In genomic region chr20:50363027-50363426, GRCh38 we compare ENCODE assay signal across 36 cellular contexts.
"Had no signal": no experiment of that assay in that cellular context is flagged by ENCODE, and none has a peak within 500 bp of the region (broad histone marks: within the 10 kb centered on the region; RNA-seq: fewer than 3 reads in every experiment).

No MANE protein-coding gene starts in this region.

- H3K9me3 ChIP-seq: ascending aorta had no signal

- H3K36me3 ChIP-seq: ascending aorta, cardiac muscle cell had no signal

- FAIRE-seq: bronchial epithelial cell, TTC549 had no signal

- H3K36me3 Mint-ChIP-seq: activated CD4-positive, alpha-beta memory T cell treated with anti-CD3 and anti-CD28 coated beads for 36 hours; activated naive CD4-positive, alpha-beta T cell treated with anti-CD3 and anti-CD28 coated beads, Interleukin-2, amount 10 ng/mL, durations not matched to agents 7 days and 5 days; activated naive CD4-positive, alpha-beta T cell treated with anti-CD3 and anti-CD28 coated beads, Interleukin-2, amount 50 U/mL, for 24 hours; activated naive CD8-positive, alpha-beta T cell; activated naive CD8-positive, alpha-beta T cell treated with anti-CD3 and anti-CD28 coated beads, Interleukin-2, amount 10 ng/mL, durations not matched to agents 7 days and 5 days; brain had no signal

- H3K27me3 Mint-ChIP-seq: activated naive CD4-positive, alpha-beta T cell treated with anti-CD3 and anti-CD28 coated beads, Interleukin-2, amount 50 U/mL, for 24 hours; activated naive CD8-positive, alpha-beta T cell had no signal

- H3K27ac ChIP-seq: ascending aorta, cardiac muscle cell, VCaP had no signal

- H3K4me3 Mint-ChIP-seq: activated B cell treated with CpG ODN at 0.5 μM for 24 hours; activated CD4-positive, alpha-beta memory T cell treated with anti-CD3 and anti-CD28 coated beads for 36 hours; activated CD4-positive, alpha-beta T cell treated with anti-CD3 and anti-CD28 coated beads, Interleukin-2, amount 10 ng/mL, durations not matched to agents 24 days and 14 days; activated CD8-positive, alpha-beta T cell treated with anti-CD3 and anti-CD28 coated beads for 36 hours; activated naive CD4-positive, alpha-beta T cell treated with anti-CD3 and anti-CD28 coated beads, Interleukin-2, amount 10 ng/mL, durations not matched to agents 7 days and 5 days; activated naive CD4-positive, alpha-beta T cell treated with anti-CD3 and anti-CD28 coated beads, Interleukin-2, amount 50 U/mL, for 24 hours; activated naive CD8-positive, alpha-beta T cell; activated naive CD8-positive, alpha-beta T cell treated with anti-CD3 and anti-CD28 coated beads, Interleukin-2, amount 10 ng/mL, durations not matched to agents 7 days and 5 days; activated naive CD8-positive, alpha-beta T cell treated with anti-CD3 and anti-CD28 coated beads, Interleukin-2, amount 50 U/mL, for 24 hours; activated T-cell treated with anti-CD3 and anti-CD28 coated beads, Interleukin-2, amount 50 U/mL, for 24 hours; brain; central memory CD8-positive, alpha-beta T cell; T-helper 1 cell treated with Interleukin-12 subunit alpha and Interleukin-12 subunit beta and Interleukin-4 antibody, amounts not matched to agents 30 μg/mL and 1 μg/mL, for 36 hours; T-helper 2 cell treated with Interferon-gamma antibody and Interleukin-4, amounts not matched to agents 5 μg/mL and 100 μg/mL, for 36 hours had no signal

- H3K4me1 Mint-ChIP-seq: activated B cell treated with CpG ODN at 0.5 μM for 24 hours had no signal

- H3K9me3 Mint-ChIP-seq: activated B cell treated with CpG ODN at 0.5 μM for 24 hours; activated CD4-positive, alpha-beta memory T cell treated with anti-CD3 and anti-CD28 coated beads for 36 hours; activated CD8-positive, alpha-beta T cell treated with anti-CD3 and anti-CD28 coated beads for 36 hours; activated naive CD4-positive, alpha-beta T cell treated with anti-CD3 and anti-CD28 coated beads, Interleukin-2, amount 10 ng/mL, durations not matched to agents 7 days and 5 days; activated naive CD4-positive, alpha-beta T cell treated with anti-CD3 and anti-CD28 coated beads, Interleukin-2, amount 50 U/mL, for 24 hours; activated naive CD8-positive, alpha-beta T cell treated with anti-CD3 and anti-CD28 coated beads, Interleukin-2, amount 10 ng/mL, durations not matched to agents 7 days and 5 days; activated naive CD8-positive, alpha-beta T cell treated with anti-CD3 and anti-CD28 coated beads, Interleukin-2, amount 50 U/mL, for 24 hours; activated T-cell treated with anti-CD3 and anti-CD28 coated beads, Interleukin-2, amount 50 U/mL, for 24 hours; activated T-helper 2 cell treated with anti-CD3 and anti-CD28 coated beads, Interferon-gamma antibody, Interleukin-2, Interleukin-4, amounts not matched to agents 10 μg/mL and 5 μg/mL and 100 μg/mL, durations not matched to agents 14 hours and 24 hours and 36 hours; central memory CD8-positive, alpha-beta T cell; T-helper 1 cell treated with Interleukin-12 subunit alpha and Interleukin-12 subunit beta and Interleukin-4 antibody, amounts not matched to agents 30 μg/mL and 1 μg/mL, for 36 hours; T-helper 2 cell treated with Interferon-gamma antibody and Interleukin-4, amounts not matched to agents 5 μg/mL and 100 μg/mL, for 36 hours had no signal

- H3K4me3 ChIP-seq: ascending aorta, cardiac muscle cell had no signal

- H3K27ac Mint-ChIP-seq: activated B cell treated with CpG ODN at 0.5 μM for 24 hours; activated CD4-positive, alpha-beta memory T cell treated with anti-CD3 and anti-CD28 coated beads for 36 hours; activated CD4-positive, alpha-beta T cell treated with anti-CD3 and anti-CD28 coated beads, Interleukin-2, amount 10 ng/mL, durations not matched to agents 24 days and 14 days; activated CD8-positive, alpha-beta T cell treated with anti-CD3 and anti-CD28 coated beads for 36 hours; activated naive CD4-positive, alpha-beta T cell treated with anti-CD3 and anti-CD28 coated beads, Interleukin-2, amount 10 ng/mL, durations not matched to agents 7 days and 5 days; activated naive CD4-positive, alpha-beta T cell treated with anti-CD3 and anti-CD28 coated beads, Interleukin-2, amount 50 U/mL, for 24 hours; activated naive CD8-positive, alpha-beta T cell; activated naive CD8-positive, alpha-beta T cell treated with anti-CD3 and anti-CD28 coated beads, Interleukin-2, amount 10 ng/mL, durations not matched to agents 7 days and 5 days; activated naive CD8-positive, alpha-beta T cell treated with anti-CD3 and anti-CD28 coated beads, Interleukin-2, amount 50 U/mL, for 24 hours; activated T-cell treated with anti-CD3 and anti-CD28 coated beads, Interleukin-2, amount 50 U/mL, for 24 hours; activated T-helper 2 cell treated with anti-CD3 and anti-CD28 coated beads, Interferon-gamma antibody, Interleukin-2, Interleukin-4, amounts not matched to agents 10 μg/mL and 5 μg/mL and 100 μg/mL, durations not matched to agents 14 hours and 24 hours and 36 hours; brain; T-helper 1 cell treated with Interleukin-12 subunit alpha and Interleukin-12 subunit beta and Interleukin-4 antibody, amounts not matched to agents 30 μg/mL and 1 μg/mL, for 36 hours; T-helper 2 cell treated with Interferon-gamma antibody and Interleukin-4, amounts not matched to agents 5 μg/mL and 100 μg/mL, for 36 hours had no signal

- ATAC-seq: activated CD8-positive, alpha-beta T cell treated with anti-CD3 and anti-CD28 coated beads for 36 hours; activated naive CD8-positive, alpha-beta T cell treated with anti-CD3 and anti-CD28 coated beads, Interleukin-2, amount 50 U/mL, for 24 hours had no signal

- H3K27me3 ChIP-seq: ascending aorta, cardiac muscle cell had no signal

- H3K4me1 ChIP-seq: ascending aorta had no signal

- DNase-seq: activated B cell treated with CpG ODN at 0.5 μM for 24 hours; activated CD4-positive, alpha-beta memory T cell treated with anti-CD3 and anti-CD28 coated beads for 36 hours; activated CD4-positive, alpha-beta T cell treated with anti-CD3 and anti-CD28 coated beads for 4 hours; activated CD4-positive, alpha-beta T cell treated with anti-CD3 and anti-CD28 coated beads, Interleukin-2, amount 10 ng/mL, durations not matched to agents 24 days and 14 days; activated CD4-positive, alpha-beta T cell treated with anti-CD3 and anti-CD28 coated beads, Interleukin-2, amount 50 U/mL, for 1 hour; activated CD4-positive, alpha-beta T cell treated with anti-CD3 and anti-CD28 coated beads, Interleukin-2, amount 50 U/mL, for 4 hours; activated CD4-positive, CD25-positive, alpha-beta regulatory T cell treated with anti-CD3 and anti-CD28 coated beads, Interleukin-2, amount 50 U/mL, for 72 hours; activated CD8-positive, alpha-beta memory T cell treated with anti-CD3 and anti-CD28 coated beads, Interleukin-2, amount 50 U/mL, for 48 hours; activated CD8-positive, alpha-beta T cell treated with anti-CD3 and anti-CD28 coated beads for 36 hours; activated effector memory CD4-positive, alpha-beta T cell treated with Interleukin-2 at 50 U/mL for 16 hours; activated gamma-delta T cell; activated naive CD4-positive, alpha-beta T cell treated with anti-CD3 and anti-CD28 coated beads, Interleukin-2, amount 10 ng/mL, durations not matched to agents 7 days and 5 days; activated naive CD4-positive, alpha-beta T cell treated with Interleukin-2 at 50 U/mL for 16 hours; activated naive CD8-positive, alpha-beta T cell treated with anti-CD3 and anti-CD28 coated beads, Interleukin-2, amount 10 ng/mL, durations not matched to agents 7 days and 5 days; activated naive CD8-positive, alpha-beta T cell treated with anti-CD3 and anti-CD28 coated beads, Interleukin-2, amount 50 U/mL, for 24 hours; activated T-cell treated with anti-CD3 and anti-CD28 coated beads, Interleukin-2, amount 50 U/mL, for 24 hours; activated T-cell treated with anti-CD3 and anti-CD28 coated beads, Interleukin-2, amount 50 U/mL, for 48 hours; amygdala; anterior cingulate cortex; caudate nucleus; cerebellar nuclear complex; T-helper 1 cell; T-helper 2 cell; T-helper 9 cell had no signal
